32 cellular contexts compared by ENCODE assay signal in genomic region chr1:18340787-18341186, GRCh38.
"Had no signal": no experiment of that assay in that cellular context is flagged by ENCODE, and none has a peak within 500 bp of the region (broad histone marks: within the 10 kb centered on the region; RNA-seq: fewer than 3 reads in every experiment).

No MANE protein-coding gene starts in this region.

- H3K9me3 ChIP-seq: adrenal gland, ascending aorta, body of pancreas, breast epithelium, colonic mucosa had no signal

- H3K4me1 ChIP-seq: adrenal gland, ascending aorta, body of pancreas, breast epithelium, colonic mucosa had no signal

- FAIRE-seq: astrocyte, bronchial epithelial cell, colon had no signal

- H3K27me3 ChIP-seq: adrenal gland, ascending aorta, body of pancreas, brain microvascular endothelial cell, cardiac muscle cell, colonic mucosa had no signal

- H3K36me3 ChIP-seq: adrenal gland, ascending aorta, brain microvascular endothelial cell, breast epithelium, cardiac muscle cell, colonic mucosa had no signal

- H3K4me3 ChIP-seq: adrenal gland, ascending aorta, body of pancreas, breast epithelium, cardiac muscle cell, colonic mucosa had no signal

- H3K27ac ChIP-seq: adrenal gland, ascending aorta, body of pancreas, brain microvascular endothelial cell, breast epithelium, cardiac muscle cell, colonic mucosa had no signal

- DNase-seq: activated effector memory CD4-positive, alpha-beta T cell treated with anti-CD3 and anti-CD28 coated beads, Interleukin-2, amount 50 U/mL, for 16 hours; activated effector memory CD4-positive, alpha-beta T cell treated with Interleukin-2 at 50 U/mL for 16 hours; activated gamma-delta T cell; activated gamma-delta T cell treated with Interleukin-2 at 50 U/mL for 16 hours; activated naive CD4-positive, alpha-beta T cell; activated naive CD4-positive, alpha-beta T cell treated with anti-CD3 and anti-CD28 coated beads for 36 hours; activated naive CD4-positive, alpha-beta T cell treated with anti-CD3 and anti-CD28 coated beads, Interleukin-2, amount 10 ng/mL, durations not matched to agents 7 days and 5 days; activated naive CD4-positive, alpha-beta T cell treated with anti-CD3 and anti-CD28 coated beads, Interleukin-2, amount 50 U/mL, for 16 hours; activated naive CD4-positive, alpha-beta T cell treated with Interleukin-2 at 50 U/mL for 16 hours; activated naive CD8-positive, alpha-beta T cell treated with anti-CD3 and anti-CD28 coated beads for 36 hours; activated naive CD8-positive, alpha-beta T cell treated with anti-CD3 and anti-CD28 coated beads, Interleukin-2, amount 10 ng/mL, durations not matched to agents 7 days and 5 days; activated naive CD8-positive, alpha-beta T cell treated with anti-CD3 and anti-CD28 coated beads, Interleukin-2, amount 50 U/mL, for 24 hours; activated T-cell treated with anti-CD3 and anti-CD28 coated beads, Interleukin-2, amount 50 U/mL, for 48 hours; activated T-cell treated with anti-CD3 and anti-CD28 coated beads, Interleukin-2, amount 50 U/mL, for 72 hours; adrenal gland; amniotic stem cell; amygdala; anterior cingulate cortex; aorta; body of pancreas; brain microvascular endothelial cell; central memory CD4-positive, alpha-beta T cell; cerebellar nuclear complex; colonic mucosa had no signal

- ATAC-seq: activated naive CD4-positive, alpha-beta T cell treated with anti-CD3 and anti-CD28 coated beads, Interleukin-2, amount 50 U/mL, for 72 hours; activated naive CD8-positive, alpha-beta T cell treated with anti-CD3 and anti-CD28 coated beads, Interleukin-2, amount 50 U/mL, for 24 hours; activated T-cell treated with anti-CD3 and anti-CD28 coated beads, Interleukin-2, amount 50 U/mL, for 72 hours; activated T-helper 17 cell treated with anti-CD3 and anti-CD28 coated beads, Interleukin-2, amount 50 U/mL, for 72 hours; body of pancreas had no signal
